8 cellular contexts compared by ENCODE assay signal in the genomic region with DNA sequence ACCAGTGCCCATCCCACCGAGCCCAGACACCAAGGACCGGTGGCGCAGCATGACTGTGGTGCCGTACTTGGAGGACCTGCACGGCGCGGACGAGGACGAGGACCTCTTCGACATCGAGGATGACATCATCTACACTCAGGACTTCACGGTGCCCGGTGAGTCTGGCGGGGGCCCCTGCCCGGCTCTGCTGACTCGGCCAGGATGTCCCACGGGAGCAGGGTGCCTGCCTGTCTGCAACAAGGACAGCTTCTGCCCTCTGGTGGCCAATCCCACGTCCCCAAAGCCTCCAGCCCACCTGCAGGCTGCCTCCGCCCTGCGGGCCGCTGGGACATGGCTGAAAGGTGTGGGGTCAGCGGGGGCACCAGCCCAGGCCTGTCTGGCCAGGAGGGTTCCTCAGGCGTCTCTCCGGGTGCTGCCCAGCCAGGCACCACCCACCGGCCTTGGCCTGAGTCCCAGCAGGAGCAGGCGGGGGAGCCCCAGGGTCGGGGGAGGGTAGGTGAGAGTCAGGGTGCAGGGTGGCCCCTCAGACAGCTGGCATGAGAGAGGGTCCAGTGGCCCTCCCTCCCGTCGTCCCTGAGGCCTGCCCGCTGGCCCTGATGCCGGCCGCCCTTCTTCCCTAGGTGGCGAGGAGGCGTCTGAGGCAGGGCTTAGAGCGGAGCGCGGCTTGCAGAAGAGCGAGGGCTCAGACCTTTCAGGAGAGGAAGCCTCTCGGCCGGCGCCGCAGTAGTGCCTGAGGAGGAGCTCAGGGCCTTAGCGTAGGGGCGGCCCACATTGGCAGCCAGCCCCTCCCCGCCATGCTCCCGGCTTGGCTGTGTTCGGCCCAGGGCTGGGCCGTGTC. TPM values are rescaled to one million over a fixed set of nuclear protein-coding genes. Genes with fewer than 3 reads are reported as not detected.
DNase-seq lines count a peak whose midpoint lies in the region; ATAC-seq and TF ChIP-seq lines count a peak whose summit lies in the region.

No MANE protein-coding gene starts in this region.

- no peaks in the 10 kb centered on the region for H3K4me1 Mint-ChIP-seq in Calu3 (ENCODE audit: low read depth, unreplicated experiment)
- no peaks in the 10 kb centered on the region for H3K4me1 Mint-ChIP-seq in memory B cell

- H3K27me3 Mint-ChIP-seq in Calu3 (ENCODE audit: unreplicated experiment): no peaks in the 10 kb centered on the region
- no peaks in the 10 kb centered on the region for H3K27me3 Mint-ChIP-seq in memory B cell

- no peak overlapping the region for H3K27ac Mint-ChIP-seq in Calu3 (ENCODE audit: unreplicated experiment)
- H3K27ac Mint-ChIP-seq in memory B cell: no peak overlapping the region

- peaks cover 10% of the 10 kb centered on the region for H3K36me3 Mint-ChIP-seq in Calu3 (ENCODE audit: insufficient read depth, unreplicated experiment)
- H3K36me3 Mint-ChIP-seq in memory B cell: peaks cover 3% of the 10 kb centered on the region

- ATAC-seq in memory B cell (ENCODE audit: low read depth) (peak; percentile 63), HG02938 (IDR thresholded peaks at IDR 0.05; ENCODE audit: unreplicated experiment) (no peak)

- DNase-seq in Calu3 (peak; percentile 53), HK-2 (ENCODE audit: unreplicated experiment) (peak; percentile 78), astrocyte of the hippocampus (ENCODE audit: low read depth, low spot score) (peak; percentile 67), memory B cell (ENCODE audit: low spot score in 2 of 2) (no peak), cerebellar nuclear complex (lab: John Stamatoyannopoulos, UW) (no peak), NCI-H146 (lab: John Stamatoyannopoulos, UW) (no peak), activated gamma-delta T cell treated with Interleukin-2 at 50 U/mL for 16 hours (no peak)

- no TSS peak for BruUV-seq in Calu3 (replicated peaks; lab: Mats Ljungman, UMichigan)

- H3K9me3 Mint-ChIP-seq in Calu3 (ENCODE audit: low read depth, unreplicated experiment) (no peaks in the 10 kb centered on the region), memory B cell (no peaks in the 10 kb centered on the region)

- intact Hi-C loops in Calu3 (cut with micrococcal nuclease; ENCODE audit: unreplicated experiment): no loop called here

- CTCF ChIA-PET in Calu3 (lab: Charles Lee): no interaction called here

- TF ChIP-seq CTCF in Calu3 (IDR thresholded peaks at IDR 0.05; ENCODE audit: unreplicated experiment): no peak

- no peak overlapping the region for H3K4me3 Mint-ChIP-seq in Calu3 (ENCODE audit: low read depth, unreplicated experiment)
- H3K4me3 Mint-ChIP-seq in memory B cell: no peak overlapping the region

RNA-seq across cellular contexts. Expression of a gene that starts 14.6 kb away (rescaled TPM):
- 4.2 and 5.7 TPM in 2 replicates for total RNA-seq in Calu3 (2022)

RNA-seq across cellular contexts. Expression of a gene that starts 17.7 kb away (rescaled TPM):
- 55.8 and 58.3 TPM in 2 replicates for total RNA-seq in Calu3 (2022)

RNA-seq across cellular contexts. Expression of a gene that starts 18.3 kb away (rescaled TPM):
- total RNA-seq in Calu3 (2022): 86.6 and 91.8 TPM in 2 replicates

RNA-seq across cellular contexts. Expression of a gene that starts 25.1 kb away (rescaled TPM):
- 61.8 and 72.4 TPM in 2 replicates for total RNA-seq in Calu3 (2022)

RNA-seq across cellular contexts. Expression of a gene that starts 45.9 kb away (rescaled TPM):
- total RNA-seq in Calu3 (2022): 102 and 112 TPM in 2 replicates

Comparison
In these comparisons a context has a peak if more than half of its experiments do, and no peak if none do; other contexts are left out.
1. DNase-seq: peak in Calu3 (single experiment), HK-2 (single experiment) and astrocyte of the hippocampus (single experiment); none in memory B cell (0 of 2), cerebellar nuclear complex (0 of 2), NCI-H146 (single experiment) and activated gamma-delta T cell treated with Interleukin-2 at 50 U/mL for 16 hours (single experiment).